Comparison of ENCODE assay signal across 8 cellular contexts in the genomic region with DNA sequence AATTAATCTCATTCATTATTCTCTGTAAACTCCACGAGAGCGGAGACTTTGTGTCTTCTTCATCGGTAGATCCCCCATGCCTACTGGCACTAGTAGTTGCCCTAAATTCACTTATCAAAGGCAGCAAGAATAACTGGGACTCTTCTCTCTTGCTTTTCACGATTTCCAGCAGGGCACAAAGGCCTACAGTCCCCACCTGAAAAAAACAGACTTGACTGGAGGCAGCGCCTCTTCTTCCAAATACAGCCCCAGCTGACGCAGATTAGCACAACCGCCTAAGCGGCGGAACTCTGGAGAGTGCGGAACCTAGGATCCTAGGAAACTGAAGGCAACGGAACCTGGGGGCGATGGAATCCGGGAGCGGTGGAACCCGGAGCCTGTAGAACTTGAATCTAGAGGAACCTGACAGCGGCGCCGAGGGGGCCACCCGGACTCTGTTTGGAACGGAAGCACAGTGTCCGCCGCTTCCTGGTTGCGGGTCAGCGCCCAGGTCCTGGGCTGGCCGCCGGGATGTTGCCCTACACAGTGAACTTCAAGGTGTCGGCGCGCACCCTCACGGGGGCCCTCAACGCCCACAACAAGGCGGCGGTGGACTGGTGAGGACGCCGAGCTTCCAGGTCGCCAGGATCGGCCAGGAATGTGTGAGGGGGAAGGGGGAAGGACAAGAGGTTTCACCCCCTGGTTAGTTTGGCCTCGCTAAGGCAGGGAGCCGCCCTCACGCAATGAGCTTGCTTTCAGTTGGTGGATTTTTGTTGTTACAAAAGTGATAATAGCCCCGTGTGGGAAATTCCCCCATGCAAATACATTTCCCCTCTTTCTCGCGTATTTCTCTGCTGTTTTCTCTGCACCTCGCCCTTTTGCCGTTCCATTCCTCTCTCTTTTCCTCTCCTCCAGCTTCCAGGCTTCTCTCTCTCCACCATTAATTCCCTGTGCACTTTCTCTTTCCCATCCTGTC. TPM values are rescaled to one million over a fixed set of nuclear protein-coding genes. Genes with fewer than 3 reads are reported as not detected.
DNase-seq lines count a peak whose midpoint lies in the region; ATAC-seq and TF ChIP-seq lines count a peak whose summit lies in the region.

A gene with protein sequence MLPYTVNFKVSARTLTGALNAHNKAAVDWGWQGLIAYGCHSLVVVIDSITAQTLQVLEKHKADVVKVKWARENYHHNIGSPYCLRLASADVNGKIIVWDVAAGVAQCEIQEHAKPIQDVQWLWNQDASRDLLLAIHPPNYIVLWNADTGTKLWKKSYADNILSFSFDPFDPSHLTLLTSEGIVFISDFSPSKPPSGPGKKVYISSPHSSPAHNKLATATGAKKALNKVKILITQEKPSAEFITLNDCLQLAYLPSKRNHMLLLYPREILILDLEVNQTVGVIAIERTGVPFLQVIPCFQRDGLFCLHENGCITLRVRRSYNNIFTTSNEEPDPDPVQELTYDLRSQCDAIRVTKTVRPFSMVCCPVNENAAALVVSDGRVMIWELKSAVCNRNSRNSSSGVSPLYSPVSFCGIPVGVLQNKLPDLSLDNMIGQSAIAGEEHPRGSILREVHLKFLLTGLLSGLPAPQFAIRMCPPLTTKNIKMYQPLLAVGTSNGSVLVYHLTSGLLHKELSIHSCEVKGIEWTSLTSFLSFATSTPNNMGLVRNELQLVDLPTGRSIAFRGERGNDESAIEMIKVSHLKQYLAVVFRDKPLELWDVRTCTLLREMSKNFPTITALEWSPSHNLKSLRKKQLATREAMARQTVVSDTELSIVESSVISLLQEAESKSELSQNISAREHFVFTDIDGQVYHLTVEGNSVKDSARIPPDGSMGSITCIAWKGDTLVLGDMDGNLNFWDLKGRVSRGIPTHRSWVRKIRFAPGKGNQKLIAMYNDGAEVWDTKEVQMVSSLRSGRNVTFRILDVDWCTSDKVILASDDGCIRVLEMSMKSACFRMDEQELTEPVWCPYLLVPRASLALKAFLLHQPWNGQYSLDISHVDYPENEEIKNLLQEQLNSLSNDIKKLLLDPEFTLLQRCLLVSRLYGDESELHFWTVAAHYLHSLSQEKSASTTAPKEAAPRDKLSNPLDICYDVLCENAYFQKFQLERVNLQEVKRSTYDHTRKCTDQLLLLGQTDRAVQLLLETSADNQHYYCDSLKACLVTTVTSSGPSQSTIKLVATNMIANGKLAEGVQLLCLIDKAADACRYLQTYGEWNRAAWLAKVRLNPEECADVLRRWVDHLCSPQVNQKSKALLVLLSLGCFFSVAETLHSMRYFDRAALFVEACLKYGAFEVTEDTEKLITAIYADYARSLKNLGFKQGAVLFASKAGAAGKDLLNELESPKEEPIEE (plus strand): TSS at position 452 of the 955 bp plus-strand sequence. CDS start 59 bp downstream, at position 511.

- H3K4me1 ChIP-seq in liver (ENCODE audit: control insufficient read depth in 4 of 4, insufficient read depth in 4 of 4, low read length in 3 of 4) = peaks cover 3 to 21% (median 18%) of the 10 kb centered on the region in 4 donors

- H3K27me3 ChIP-seq in dorsolateral prefrontal cortex (no peaks in the 10 kb centered on the region), liver (ENCODE audit: control insufficient read depth in 4 of 4, insufficient read depth in 4 of 4, low read length in 3 of 4) (no peaks in the 10 kb centered on the region)

- H3K36me3 ChIP-seq in liver (ENCODE audit: control insufficient read depth in 4 of 4, insufficient read depth in 3 of 4, low read depth in 1 of 4, low read length in 3 of 4) = peaks cover 0 to 3% (median 0%) of the 10 kb centered on the region in 4 donors

- H3K27me3 Mint-ChIP-seq in CD14-positive monocyte (ENCODE audit: low read depth in 3 of 3) = peaks cover 0 to 2% (median 0%) of the 10 kb centered on the region in 3 donors

- peaks cover 0 to 2% (median 0%) of the 10 kb centered on the region in 7 donors for H3K9me3 Mint-ChIP-seq in CD14-positive monocyte

- H3K4me3 ChIP-seq in dorsolateral prefrontal cortex (peak within 1 kb of the TSS; percentile 60 to 99 (median 87)), liver (ENCODE audit: low read depth in 1 of 3, low read length in 3 of 3) (peak within 1 kb of the TSS; percentile 76 to 95 (median 93))

- H3K4me3 Mint-ChIP-seq in CD14-positive monocyte = peak within 1 kb of the TSS; percentile 88 to 100

- peak within 1 kb of the TSS; percentile 90 to 99 (median 97) for H3K27ac Mint-ChIP-seq in CD14-positive monocyte

- peaks cover 24 to 30% of the 10 kb centered on the region in 2 donors for H3K36me3 Mint-ChIP-seq in CD14-positive monocyte

- intact Hi-C loops in CD14-positive monocyte (cut with micrococcal nuclease) = no loop called here
- intact Hi-C loops in dorsolateral prefrontal cortex (cut with DNase I) = loop anchor here in 1 of 2 donors (5.0 kb wide), 1 partner anchor 1076 kb away; a partner anchor contains a TSS

- ATAC-seq in GM19372 (IDR thresholded peaks at IDR 0.05; ENCODE audit: low read depth, unreplicated experiment) = peak; percentile 97
- ATAC-seq in HG03521 (IDR thresholded peaks at IDR 0.05; ENCODE audit: unreplicated experiment) = peak; percentile 93

- H3K9ac ChIP-seq in liver (ENCODE audit: low read depth in 1 of 2, low read length in 2 of 2) = peak within 1 kb of the TSS; percentile 83 to 85

- 3% methylated on average over 45 of the region's 45 CpGs for WGBS in liver

- TF ChIP-seq CTCF in CD14-positive monocyte (IDR thresholded peaks at IDR 0.05) (no peak), dorsolateral prefrontal cortex (IDR thresholded peaks at IDR 0.05 in 54 of 56, conservative IDR thresholded peaks at IDR 0.05 in 2 of 56; ENCODE audit: low read depth in 1 of 56, partially characterized antibody in 56 of 56) (peak in 40 of 56 donors; percentile 8 to 60 (median 35)), liver (IDR thresholded peaks at IDR 0.05; ENCODE audit: low read depth, low read length, missing input control) (no peak)

- H3K27ac ChIP-seq in dorsolateral prefrontal cortex (peak within 1 kb of the TSS in 57 of 59 donors; percentile 13 to 90 (median 74)), liver (ENCODE audit: low read depth in 1 of 2, low read length in 2 of 2) (peak within 1 kb of the TSS; percentile 73 to 74)

- TF ChIP-seq RAD21 in liver (IDR thresholded peaks at IDR 0.05) = peak; percentile 42 to 48

- peak; percentile 71 for DNase-seq in CD14-positive monocyte (ENCODE audit: low spot score)
- peak; percentile 40 for DNase-seq in NCI-H748 treated with DMSO at 0.1 percent for 48 hours (lab: John Stamatoyannopoulos, UW)
- DNase-seq in activated CD4-positive, alpha-beta T cell treated with anti-CD3 and anti-CD28 coated beads, Interleukin-2, amount 50 U/mL, for 48 hours = peak; percentile 82 to 86
- peak; percentile 86 to 95 (median 92) for DNase-seq in dorsolateral prefrontal cortex
- DNase-seq in stimulated activated CD4-positive, alpha-beta T cell treated with anti-CD3 and anti-CD28 coated beads, Interleukin-4, amount 100 ng/mL, for 1 hour = peak; percentile 75

- peaks cover 40% of the 10 kb centered on the region for H3K4me1 Mint-ChIP-seq in CD14-positive monocyte

- no peaks in the 10 kb centered on the region for H3K9me3 ChIP-seq in liver (ENCODE audit: control insufficient read depth in 4 of 4, low read length in 3 of 4)

TF ChIP-seq in liver, 16 proteins besides CTCF, POLR2A, EP300 and RAD21 (continues in another document):
- peak; percentile 71 for TF ChIP-seq NR2F2 (IDR thresholded peaks at IDR 0.05)
- peak; percentile 53 for TF ChIP-seq HNF4A (conservative IDR thresholded peaks at IDR 0.05)
- no peak for TF ChIP-seq FOXA1 (IDR thresholded peaks at IDR 0.05)
- TF ChIP-seq EGR1 (IDR thresholded peaks at IDR 0.05; ENCODE audit: low read depth in 2 of 2) = peak; percentile 74
- peak in 1 of 2 donors; percentile 17 for TF ChIP-seq JUND (IDR thresholded peaks at IDR 0.05)
- TF ChIP-seq, protein P1, sequence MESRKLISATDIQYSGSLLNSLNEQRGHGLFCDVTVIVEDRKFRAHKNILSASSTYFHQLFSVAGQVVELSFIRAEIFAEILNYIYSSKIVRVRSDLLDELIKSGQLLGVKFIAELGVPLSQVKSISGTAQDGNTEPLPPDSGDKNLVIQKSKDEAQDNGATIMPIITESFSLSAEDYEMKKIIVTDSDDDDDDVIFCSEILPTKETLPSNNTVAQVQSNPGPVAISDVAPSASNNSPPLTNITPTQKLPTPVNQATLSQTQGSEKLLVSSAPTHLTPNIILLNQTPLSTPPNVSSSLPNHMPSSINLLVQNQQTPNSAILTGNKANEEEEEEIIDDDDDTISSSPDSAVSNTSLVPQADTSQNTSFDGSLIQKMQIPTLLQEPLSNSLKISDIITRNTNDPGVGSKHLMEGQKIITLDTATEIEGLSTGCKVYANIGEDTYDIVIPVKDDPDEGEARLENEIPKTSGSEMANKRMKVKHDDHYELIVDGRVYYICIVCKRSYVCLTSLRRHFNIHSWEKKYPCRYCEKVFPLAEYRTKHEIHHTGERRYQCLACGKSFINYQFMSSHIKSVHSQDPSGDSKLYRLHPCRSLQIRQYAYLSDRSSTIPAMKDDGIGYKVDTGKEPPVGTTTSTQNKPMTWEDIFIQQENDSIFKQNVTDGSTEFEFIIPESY (IDR thresholded peaks at IDR 0.05) = peak; percentile 72
- TF ChIP-seq, protein P2, sequence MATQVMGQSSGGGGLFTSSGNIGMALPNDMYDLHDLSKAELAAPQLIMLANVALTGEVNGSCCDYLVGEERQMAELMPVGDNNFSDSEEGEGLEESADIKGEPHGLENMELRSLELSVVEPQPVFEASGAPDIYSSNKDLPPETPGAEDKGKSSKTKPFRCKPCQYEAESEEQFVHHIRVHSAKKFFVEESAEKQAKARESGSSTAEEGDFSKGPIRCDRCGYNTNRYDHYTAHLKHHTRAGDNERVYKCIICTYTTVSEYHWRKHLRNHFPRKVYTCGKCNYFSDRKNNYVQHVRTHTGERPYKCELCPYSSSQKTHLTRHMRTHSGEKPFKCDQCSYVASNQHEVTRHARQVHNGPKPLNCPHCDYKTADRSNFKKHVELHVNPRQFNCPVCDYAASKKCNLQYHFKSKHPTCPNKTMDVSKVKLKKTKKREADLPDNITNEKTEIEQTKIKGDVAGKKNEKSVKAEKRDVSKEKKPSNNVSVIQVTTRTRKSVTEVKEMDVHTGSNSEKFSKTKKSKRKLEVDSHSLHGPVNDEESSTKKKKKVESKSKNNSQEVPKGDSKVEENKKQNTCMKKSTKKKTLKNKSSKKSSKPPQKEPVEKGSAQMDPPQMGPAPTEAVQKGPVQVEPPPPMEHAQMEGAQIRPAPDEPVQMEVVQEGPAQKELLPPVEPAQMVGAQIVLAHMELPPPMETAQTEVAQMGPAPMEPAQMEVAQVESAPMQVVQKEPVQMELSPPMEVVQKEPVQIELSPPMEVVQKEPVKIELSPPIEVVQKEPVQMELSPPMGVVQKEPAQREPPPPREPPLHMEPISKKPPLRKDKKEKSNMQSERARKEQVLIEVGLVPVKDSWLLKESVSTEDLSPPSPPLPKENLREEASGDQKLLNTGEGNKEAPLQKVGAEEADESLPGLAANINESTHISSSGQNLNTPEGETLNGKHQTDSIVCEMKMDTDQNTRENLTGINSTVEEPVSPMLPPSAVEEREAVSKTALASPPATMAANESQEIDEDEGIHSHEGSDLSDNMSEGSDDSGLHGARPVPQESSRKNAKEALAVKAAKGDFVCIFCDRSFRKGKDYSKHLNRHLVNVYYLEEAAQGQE (IDR thresholded peaks at IDR 0.05) = peak; percentile 91
- peak; percentile 93 for TF ChIP-seq YY1 (IDR thresholded peaks at IDR 0.05)

RNA-seq across cellular contexts. Expression of the gene that starts here (rescaled TPM):
- polyA plus RNA-seq in CD14-positive monocyte (10 to 100 TPM; 32.9 to 50.1 TPM), liver (10 to 100 TPM; 12.5 to 13.5 TPM)
- total RNA-seq in dorsolateral prefrontal cortex (10 to 100 TPM; 38.1 to 89.1 (median 58.8) TPM), liver (10 to 100 TPM; 28.5 to 51.0 TPM)

Comparison
In these comparisons a context has a peak if more than half of its experiments do, and no peak if none do; other contexts are left out.
1. Peak in every context shown above with its lines: DNase-seq, ATAC-seq, H3K4me3 ChIP-seq and H3K27ac ChIP-seq.
2. DNase-seq: peak in every context shown above with its lines; median percentile 92 in dorsolateral prefrontal cortex; 84 in activated CD4-positive, alpha-beta T cell treated with anti-CD3 and anti-CD28 coated beads, Interleukin-2, amount 50 U/mL, for 48 hours; 75 in stimulated activated CD4-positive, alpha-beta T cell treated with anti-CD3 and anti-CD28 coated beads, Interleukin-4, amount 100 ng/mL, for 1 hour; 71 in CD14-positive monocyte; 40 in NCI-H748 treated with DMSO at 0.1 percent for 48 hours.
3. CTCF ChIP-seq: peak in dorsolateral prefrontal cortex (40 of 56); none in CD14-positive monocyte (single experiment) and liver (single experiment).